Comparison of ENCODE assay signal across 29 cellular contexts in the genomic region with DNA sequence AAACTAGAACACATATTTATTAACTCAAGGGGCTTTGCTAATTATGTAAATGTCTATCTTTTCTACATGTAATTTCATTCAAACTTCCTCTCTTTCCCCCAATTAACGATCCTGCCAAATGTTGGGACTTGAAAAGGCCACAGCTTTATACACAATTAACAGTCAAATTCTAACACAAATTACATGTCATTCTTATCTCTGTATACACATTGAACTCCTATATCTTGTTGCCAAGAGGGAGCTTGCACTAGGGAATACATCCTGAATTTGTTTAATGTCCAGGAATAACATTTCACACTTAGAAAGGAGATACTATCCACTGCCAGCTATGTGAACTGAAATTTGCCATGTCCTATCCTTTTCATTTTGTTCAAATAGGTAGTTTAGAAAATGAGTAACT. TPM values are rescaled to one million over a fixed set of nuclear protein-coding genes. Genes with fewer than 3 reads are reported as not detected.
"Had no signal": no experiment of that assay in that cellular context is flagged by ENCODE, and none has a peak within 500 bp of the region (broad histone marks: within the 10 kb centered on the region; RNA-seq: fewer than 3 reads in every experiment).

No MANE protein-coding gene starts in this region.

- DNase-seq: cortex of kidney; effector CD4-positive, alpha-beta T cell; foreskin keratinocyte; glutamatergic neuron; heart right ventricle; hippocampal formation; left cardiac atrium; left lung; mesenchymal stem cell; mucosa of descending colon; naive B cell; nucleus accumbens; stimulated activated CD4-positive, alpha-beta T cell treated with anti-CD3 and anti-CD28 coated beads, Interleukin-12 subunit alpha, Interleukin-12 subunit beta, amount 100 ng/mL, for 4 hours; stimulated activated CD4-positive, alpha-beta T cell treated with anti-CD3 and anti-CD28 coated beads, Interleukin-1b, Interleukin-23, amount 100 ng/mL, for 48 hours; stimulated activated CD4-positive, alpha-beta T cell treated with anti-CD3 and anti-CD28 coated beads, Interleukin-4, amount 100 ng/mL, for 1 hour; stimulated activated CD8-positive, alpha-beta memory T cell treated with anti-CD3 and anti-CD28 coated beads, Interleukin-4, amount 100 ng/mL, for 48 hours; stimulated activated naive CD4-positive, alpha-beta T cell treated with Interleukin-2 at 50 U/mL for 16 hours; substantia nigra; testis; tibial artery had no signal

- H3K9me3 ChIP-seq: heart right ventricle, left lung, mucosa of descending colon, prostate gland, right atrium auricular region, testis, tibial artery had no signal

- H3K4me1 ChIP-seq: foreskin keratinocyte, heart right ventricle, left lung, prostate gland, right atrium auricular region, testis, tibial artery had no signal

- H3K27ac ChIP-seq: epithelial cell of prostate, foreskin keratinocyte, heart right ventricle, left lung, prostate gland, right atrium auricular region, testis, tibial artery had no signal

- ATAC-seq: esophagus mucosa, foreskin keratinocyte, heart right ventricle, left cardiac atrium, left lung, mucosa of descending colon, sciatic nerve had no signal

- H3K36me3 ChIP-seq: heart right ventricle, left lung, prostate gland, right atrium auricular region, tibial artery had no signal

- H3K4me3 ChIP-seq: heart right ventricle, left lung, mucosa of descending colon, prostate gland, right atrium auricular region, smooth muscle cell, testis, tibial artery had no signal

- H3K4me2 ChIP-seq: smooth muscle cell had no signal

- H3K27me3 ChIP-seq: foreskin keratinocyte, heart right ventricle, left lung, right atrium auricular region, testis, tibial artery had no signal

RNA-seq across cellular contexts. Expression of a gene that starts 38.9 kb away (rescaled TPM):
- total RNA-seq: esophagus mucosa, fibroblast of lung, foreskin keratinocyte, kidney epithelial cell, left lung, lower leg skin, testis had no signal
- polyA plus RNA-seq: foreskin keratinocyte had no signal
